ENCODE assay signal across 1 cellular context in genomic region chr15:27127834-27128570, GRCh38.
TF ChIP-seq lines count a peak whose summit lies in the region.

No MANE protein-coding gene starts in this region.

TF ChIP-seq in K562, 482 proteins besides CTCF, POLR2A, EP300 and RAD21 (continued from another document and continues in another):
- TF ChIP-seq TSHZ1 (CRISPR knock-in tag; IDR thresholded peaks at IDR 0.05), result no peak
- TF ChIP-seq SMARCC2 (IDR thresholded peaks at IDR 0.05; ENCODE audit: low read depth), result peak; percentile 78
- TF ChIP-seq MEF2D (tag; conservative IDR thresholded peaks at IDR 0.05; ENCODE audit: low read depth), result 0 out of 2 replicates have a peak, but pooled peaks have one; percentile 21
- peak; percentile 86; the same call in 1 of the 2 replicates for TF ChIP-seq TCF7 (IDR thresholded peaks at IDR 0.05; ENCODE audit: borderline replicate concordance)
- peak; percentile 47; the same call in 1 of the 2 replicates for TF ChIP-seq ELF1 (tag; IDR thresholded peaks at IDR 0.05)
- no peak; the same call in 1 of the 2 replicates for TF ChIP-seq KHSRP (IDR thresholded peaks at IDR 0.05)
- peak; percentile 78 for TF ChIP-seq STAT5A (IDR thresholded peaks at IDR 0.05; ENCODE audit: borderline replicate concordance, low read length)
- TF ChIP-seq MEIS2 (IDR thresholded peaks at IDR 0.05; ENCODE audit: partially characterized antibody), result peak; percentile 69
- TF ChIP-seq CBFA2T3 (IDR thresholded peaks at IDR 0.05), result peak; percentile 98
- TF ChIP-seq JUND (IDR thresholded peaks at IDR 0.05; ENCODE audit: borderline replicate concordance, low read depth, low read length), result peak; percentile 62; the same call in 1 of the 2 replicates
- peak; percentile 62; the same call in 2 of the 3 replicates for TF ChIP-seq JUND (tag; IDR thresholded peaks at IDR 0.05; ENCODE audit: borderline replicate concordance, low read depth, low read length)
- peak in 1 of 2 experiments; percentile 49; a peak in 1 of 4 replicates for TF ChIP-seq TEAD1 (CRISPR knock-in tag; IDR thresholded peaks at IDR 0.05)
- TF ChIP-seq ZNF407 (IDR thresholded peaks at IDR 0.05; ENCODE audit: low read depth), result no peak
- TF ChIP-seq ZEB2 (IDR thresholded peaks at IDR 0.05), result peak; percentile 75; the same call in 1 of the 2 replicates
- peak; percentile 91 for TF ChIP-seq KLF16 (IDR thresholded peaks at IDR 0.05)
- no peak for TF ChIP-seq POLR2G (IDR thresholded peaks at IDR 0.05; ENCODE audit: low read depth, low read length)
- peak; percentile 61; the same call in 1 of the 2 replicates for TF ChIP-seq FOXJ2 (tag; IDR thresholded peaks at IDR 0.05)
- no peak for TF ChIP-seq ZBTB7A (IDR thresholded peaks at IDR 0.05; ENCODE audit: borderline replicate concordance, control insufficient read depth, low read depth, low read length)
- TF ChIP-seq MITF (IDR thresholded peaks at IDR 0.05), result peak; percentile 89
- peak in 1 of 2 experiments; percentile 58; a peak in 1 of 4 replicates for TF ChIP-seq TBL1XR1 (IDR thresholded peaks at IDR 0.05; ENCODE audit: low read length in 2 of 2)
- no peak for TF ChIP-seq CEBPZ (IDR thresholded peaks at IDR 0.05; ENCODE audit: borderline replicate concordance, low read depth, low read length)
- TF ChIP-seq CHD7 (IDR thresholded peaks at IDR 0.05; ENCODE audit: low read depth, low read length), result no peak
- peak; percentile 46; the same call in 1 of the 2 replicates for TF ChIP-seq MXI1 (IDR thresholded peaks at IDR 0.05; ENCODE audit: low read depth, low read length)
- peak in 1 of 2 experiments; percentile 59; a peak in 1 of 4 replicates for TF ChIP-seq ARNT (IDR thresholded peaks at IDR 0.05)
